ENCODE assay signal across 3 cellular contexts in genomic region chr18:12165038-12165768, GRCh38.
"Had no signal": no experiment of that assay in that cellular context is flagged by ENCODE, and none has a peak within 500 bp of the region (broad histone marks: within the 10 kb centered on the region; RNA-seq: fewer than 3 reads in every experiment).

No MANE protein-coding gene starts in this region.

- ATAC-seq: GM12878 had no signal

- H3K4me3 ChIP-seq: GM12878 had no signal

- DNase-seq: GDM1, GF-D8 had no signal
